In genomic region chr19:47723573-47723923, GRCh38 we compare ENCODE assay signal across 1 cellular context.
TF ChIP-seq lines count a peak whose summit lies in the region.

No MANE protein-coding gene starts in this region.

TF ChIP-seq in HepG2, 621 proteins besides CTCF, POLR2A, EP300 and RAD21 (continues in another document):
- TF ChIP-seq, protein P1, sequence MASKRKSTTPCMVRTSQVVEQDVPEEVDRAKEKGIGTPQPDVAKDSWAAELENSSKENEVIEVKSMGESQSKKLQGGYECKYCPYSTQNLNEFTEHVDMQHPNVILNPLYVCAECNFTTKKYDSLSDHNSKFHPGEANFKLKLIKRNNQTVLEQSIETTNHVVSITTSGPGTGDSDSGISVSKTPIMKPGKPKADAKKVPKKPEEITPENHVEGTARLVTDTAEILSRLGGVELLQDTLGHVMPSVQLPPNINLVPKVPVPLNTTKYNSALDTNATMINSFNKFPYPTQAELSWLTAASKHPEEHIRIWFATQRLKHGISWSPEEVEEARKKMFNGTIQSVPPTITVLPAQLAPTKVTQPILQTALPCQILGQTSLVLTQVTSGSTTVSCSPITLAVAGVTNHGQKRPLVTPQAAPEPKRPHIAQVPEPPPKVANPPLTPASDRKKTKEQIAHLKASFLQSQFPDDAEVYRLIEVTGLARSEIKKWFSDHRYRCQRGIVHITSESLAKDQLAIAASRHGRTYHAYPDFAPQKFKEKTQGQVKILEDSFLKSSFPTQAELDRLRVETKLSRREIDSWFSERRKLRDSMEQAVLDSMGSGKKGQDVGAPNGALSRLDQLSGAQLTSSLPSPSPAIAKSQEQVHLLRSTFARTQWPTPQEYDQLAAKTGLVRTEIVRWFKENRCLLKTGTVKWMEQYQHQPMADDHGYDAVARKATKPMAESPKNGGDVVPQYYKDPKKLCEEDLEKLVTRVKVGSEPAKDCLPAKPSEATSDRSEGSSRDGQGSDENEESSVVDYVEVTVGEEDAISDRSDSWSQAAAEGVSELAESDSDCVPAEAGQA (IDR thresholded peaks at IDR 0.05; ENCODE audit: low read depth): no peak
- TF ChIP-seq, protein P1 (CRISPR knock-in tag; IDR thresholded peaks at IDR 0.05; ENCODE audit: borderline replicate concordance): no peak
- TF ChIP-seq ATF7 (IDR thresholded peaks at IDR 0.05) (peak; percentile 82), ATF7 (CRISPR knock-in tag; IDR thresholded peaks at IDR 0.05) (no peak), XBP1 (CRISPR knock-in tag; IDR thresholded peaks at IDR 0.05) (no peak), YY1 (IDR thresholded peaks at IDR 0.05; ENCODE audit: insufficient read depth, insufficient replicate concordance, low read depth, low read length) (peak; percentile 10), ARNT (IDR thresholded peaks at IDR 0.05) (no peak), KDM2A (CRISPR knock-in tag; IDR thresholded peaks at IDR 0.05; ENCODE audit: borderline replicate concordance, low read depth) (no peak; the same call in 1 of the 2 replicates), GPN1 (CRISPR knock-in tag; IDR thresholded peaks at IDR 0.05; ENCODE audit: borderline replicate concordance) (no peak), HMG20B (CRISPR knock-in tag; conservative IDR thresholded peaks at IDR 0.05) (no peak), ZFY (CRISPR knock-in tag; IDR thresholded peaks at IDR 0.05) (no peak), ZNF703 (CRISPR knock-in tag; IDR thresholded peaks at IDR 0.05; ENCODE audit: borderline replicate concordance) (no peak), SRF (IDR thresholded peaks at IDR 0.05; ENCODE audit: low read depth, low read length) (no peak), ZSCAN20 (CRISPR knock-in tag; IDR thresholded peaks at IDR 0.05; ENCODE audit: borderline replicate concordance) (no peak), PRDM4 (CRISPR knock-in tag; IDR thresholded peaks at IDR 0.05; ENCODE audit: borderline replicate concordance) (no peak), ZIK1 (CRISPR knock-in tag; IDR thresholded peaks at IDR 0.05; ENCODE audit: borderline replicate concordance, low read depth) (no peak), TOE1 (CRISPR knock-in tag; IDR thresholded peaks at IDR 0.05) (no peak), PHF20 (CRISPR knock-in tag; IDR thresholded peaks at IDR 0.05) (no peak), ZSCAN29 (CRISPR knock-in tag; conservative IDR thresholded peaks at IDR 0.05) (no peak), ZMYM2 (CRISPR knock-in tag; IDR thresholded peaks at IDR 0.05) (no peak), GATAD2A (CRISPR knock-in tag; IDR thresholded peaks at IDR 0.05) (0 out of 2 replicates have a peak, but pooled peaks have one; percentile 19), IRX3 (CRISPR knock-in tag; IDR thresholded peaks at IDR 0.05; ENCODE audit: borderline replicate concordance, low read depth) (no peak), ZNF678 (CRISPR knock-in tag; IDR thresholded peaks at IDR 0.05) (no peak), CREB1 (IDR thresholded peaks at IDR 0.05) (no peak), CREB1 (CRISPR knock-in tag; IDR thresholded peaks at IDR 0.05) (no peak), TARDBP (CRISPR knock-in tag; IDR thresholded peaks at IDR 0.05) (no peak), MBD4 (IDR thresholded peaks at IDR 0.05; ENCODE audit: borderline replicate concordance, low read length) (no peak), CEBPB (IDR thresholded peaks at IDR 0.05; ENCODE audit: borderline replicate concordance, low read depth, low read length) (peak; percentile 92), YEATS4 (CRISPR knock-in tag; IDR thresholded peaks at IDR 0.05; ENCODE audit: borderline replicate concordance) (no peak), ZNF430 (CRISPR knock-in tag; IDR thresholded peaks at IDR 0.05) (no peak), ZMYM3 (CRISPR knock-in tag; IDR thresholded peaks at IDR 0.05) (peak; percentile 68; the same call in 1 of the 2 replicates), ZNF530 (CRISPR knock-in tag; IDR thresholded peaks at IDR 0.05; ENCODE audit: low read depth) (no peak), ZKSCAN1 (IDR thresholded peaks at IDR 0.05; ENCODE audit: low read length) (no peak), CREM (IDR thresholded peaks at IDR 0.05) (peak; percentile 26; the same call in 1 of the 2 replicates), CREM (CRISPR knock-in tag; IDR thresholded peaks at IDR 0.05) (no peak), CEBPG (CRISPR knock-in tag; IDR thresholded peaks at IDR 0.05) (peak; percentile 96), ZNF235 (CRISPR knock-in tag; IDR thresholded peaks at IDR 0.05; ENCODE audit: borderline replicate concordance) (no peak), SCMH1 (CRISPR knock-in tag; IDR thresholded peaks at IDR 0.05; ENCODE audit: borderline replicate concordance) (no peak), RBM39 (IDR thresholded peaks at IDR 0.05; ENCODE audit: low read depth, low read length, poor library complexity, severe bottlenecking) (no peak), PTBP1 (IDR thresholded peaks at IDR 0.05; ENCODE audit: low read depth, low read length, poor library complexity, severe bottlenecking) (peak; percentile 53), CSRNP1 (CRISPR knock-in tag; IDR thresholded peaks at IDR 0.05) (no peak), GABPB1 (CRISPR knock-in tag; IDR thresholded peaks at IDR 0.05) (no peak), ISL2 (CRISPR knock-in tag; IDR thresholded peaks at IDR 0.05) (no peak), SKI (IDR thresholded peaks at IDR 0.05; ENCODE audit: partially characterized antibody) (no peak), SAP130 (CRISPR knock-in tag; IDR thresholded peaks at IDR 0.05; ENCODE audit: low read depth) (peak; percentile 22; the same call in 1 of the 2 replicates)
- TF ChIP-seq, protein P2, sequence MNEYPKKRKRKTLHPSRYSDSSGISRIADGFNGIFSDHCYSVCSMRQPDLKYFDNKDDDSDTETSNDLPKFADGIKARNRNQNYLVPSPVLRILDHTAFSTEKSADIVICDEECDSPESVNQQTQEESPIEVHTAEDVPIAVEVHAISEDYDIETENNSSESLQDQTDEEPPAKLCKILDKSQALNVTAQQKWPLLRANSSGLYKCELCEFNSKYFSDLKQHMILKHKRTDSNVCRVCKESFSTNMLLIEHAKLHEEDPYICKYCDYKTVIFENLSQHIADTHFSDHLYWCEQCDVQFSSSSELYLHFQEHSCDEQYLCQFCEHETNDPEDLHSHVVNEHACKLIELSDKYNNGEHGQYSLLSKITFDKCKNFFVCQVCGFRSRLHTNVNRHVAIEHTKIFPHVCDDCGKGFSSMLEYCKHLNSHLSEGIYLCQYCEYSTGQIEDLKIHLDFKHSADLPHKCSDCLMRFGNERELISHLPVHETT (CRISPR knock-in tag; conservative IDR thresholded peaks at IDR 0.05): no peak
- TF ChIP-seq, protein P3, sequence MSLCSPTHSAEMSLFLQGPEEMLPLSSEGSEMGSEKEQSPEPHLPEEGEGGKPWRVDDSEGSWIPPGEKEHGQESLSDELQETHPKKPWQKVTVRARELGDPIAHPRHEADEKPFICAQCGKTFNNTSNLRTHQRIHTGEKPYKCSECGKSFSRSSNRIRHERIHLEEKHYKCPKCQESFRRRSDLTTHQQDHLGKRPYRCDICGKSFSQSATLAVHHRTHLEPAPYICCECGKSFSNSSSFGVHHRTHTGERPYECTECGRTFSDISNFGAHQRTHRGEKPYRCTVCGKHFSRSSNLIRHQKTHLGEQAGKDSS (CRISPR knock-in tag; IDR thresholded peaks at IDR 0.05; ENCODE audit: borderline replicate concordance, low read depth): no peak
- TF ChIP-seq, protein P4, sequence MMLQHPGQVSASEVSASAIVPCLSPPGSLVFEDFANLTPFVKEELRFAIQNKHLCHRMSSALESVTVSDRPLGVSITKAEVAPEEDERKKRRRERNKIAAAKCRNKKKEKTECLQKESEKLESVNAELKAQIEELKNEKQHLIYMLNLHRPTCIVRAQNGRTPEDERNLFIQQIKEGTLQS (CRISPR knock-in tag; IDR thresholded peaks at IDR 0.05): peak; percentile 79
- TF ChIP-seq, protein P5, sequence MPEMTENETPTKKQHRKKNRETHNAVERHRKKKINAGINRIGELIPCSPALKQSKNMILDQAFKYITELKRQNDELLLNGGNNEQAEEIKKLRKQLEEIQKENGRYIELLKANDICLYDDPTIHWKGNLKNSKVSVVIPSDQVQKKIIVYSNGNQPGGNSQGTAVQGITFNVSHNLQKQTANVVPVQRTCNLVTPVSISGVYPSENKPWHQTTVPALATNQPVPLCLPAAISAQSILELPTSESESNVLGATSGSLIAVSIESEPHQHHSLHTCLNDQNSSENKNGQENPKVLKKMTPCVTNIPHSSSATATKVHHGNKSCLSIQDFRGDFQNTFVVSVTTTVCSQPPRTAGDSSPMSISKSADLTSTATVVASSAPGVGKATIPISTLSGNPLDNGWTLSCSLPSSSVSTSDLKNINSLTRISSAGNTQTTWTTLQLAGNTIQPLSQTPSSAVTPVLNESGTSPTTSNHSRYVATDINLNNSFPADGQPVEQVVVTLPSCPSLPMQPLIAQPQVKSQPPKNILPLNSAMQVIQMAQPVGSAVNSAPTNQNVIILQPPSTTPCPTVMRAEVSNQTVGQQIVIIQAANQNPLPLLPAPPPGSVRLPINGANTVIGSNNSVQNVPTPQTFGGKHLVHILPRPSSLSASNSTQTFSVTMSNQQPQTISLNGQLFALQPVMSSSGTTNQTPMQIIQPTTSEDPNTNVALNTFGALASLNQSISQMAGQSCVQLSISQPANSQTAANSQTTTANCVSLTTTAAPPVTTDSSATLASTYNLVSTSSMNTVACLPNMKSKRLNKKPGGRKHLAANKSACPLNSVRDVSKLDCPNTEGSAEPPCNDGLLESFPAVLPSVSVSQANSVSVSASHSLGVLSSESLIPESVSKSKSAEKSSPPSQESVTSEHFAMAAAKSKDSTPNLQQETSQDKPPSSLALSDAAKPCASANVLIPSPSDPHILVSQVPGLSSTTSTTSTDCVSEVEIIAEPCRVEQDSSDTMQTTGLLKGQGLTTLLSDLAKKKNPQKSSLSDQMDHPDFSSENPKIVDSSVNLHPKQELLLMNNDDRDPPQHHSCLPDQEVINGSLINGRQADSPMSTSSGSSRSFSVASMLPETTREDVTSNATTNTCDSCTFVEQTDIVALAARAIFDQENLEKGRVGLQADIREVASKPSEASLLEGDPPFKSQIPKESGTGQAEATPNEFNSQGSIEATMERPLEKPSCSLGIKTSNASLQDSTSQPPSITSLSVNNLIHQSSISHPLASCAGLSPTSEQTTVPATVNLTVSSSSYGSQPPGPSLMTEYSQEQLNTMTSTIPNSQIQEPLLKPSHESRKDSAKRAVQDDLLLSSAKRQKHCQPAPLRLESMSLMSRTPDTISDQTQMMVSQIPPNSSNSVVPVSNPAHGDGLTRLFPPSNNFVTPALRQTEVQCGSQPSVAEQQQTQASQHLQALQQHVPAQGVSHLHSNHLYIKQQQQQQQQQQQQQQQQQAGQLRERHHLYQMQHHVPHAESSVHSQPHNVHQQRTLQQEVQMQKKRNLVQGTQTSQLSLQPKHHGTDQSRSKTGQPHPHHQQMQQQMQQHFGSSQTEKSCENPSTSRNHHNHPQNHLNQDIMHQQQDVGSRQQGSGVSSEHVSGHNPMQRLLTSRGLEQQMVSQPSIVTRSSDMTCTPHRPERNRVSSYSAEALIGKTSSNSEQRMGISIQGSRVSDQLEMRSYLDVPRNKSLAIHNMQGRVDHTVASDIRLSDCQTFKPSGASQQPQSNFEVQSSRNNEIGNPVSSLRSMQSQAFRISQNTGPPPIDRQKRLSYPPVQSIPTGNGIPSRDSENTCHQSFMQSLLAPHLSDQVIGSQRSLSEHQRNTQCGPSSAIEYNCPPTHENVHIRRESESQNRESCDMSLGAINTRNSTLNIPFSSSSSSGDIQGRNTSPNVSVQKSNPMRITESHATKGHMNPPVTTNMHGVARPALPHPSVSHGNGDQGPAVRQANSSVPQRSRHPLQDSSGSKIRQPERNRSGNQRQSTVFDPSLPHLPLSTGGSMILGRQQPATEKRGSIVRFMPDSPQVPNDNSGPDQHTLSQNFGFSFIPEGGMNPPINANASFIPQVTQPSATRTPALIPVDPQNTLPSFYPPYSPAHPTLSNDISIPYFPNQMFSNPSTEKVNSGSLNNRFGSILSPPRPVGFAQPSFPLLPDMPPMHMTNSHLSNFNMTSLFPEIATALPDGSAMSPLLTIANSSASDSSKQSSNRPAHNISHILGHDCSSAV (CRISPR knock-in tag; IDR thresholded peaks at IDR 0.05; ENCODE audit: borderline replicate concordance): no peak
